1 cellular context compared by ENCODE assay signal in the genomic region with DNA sequence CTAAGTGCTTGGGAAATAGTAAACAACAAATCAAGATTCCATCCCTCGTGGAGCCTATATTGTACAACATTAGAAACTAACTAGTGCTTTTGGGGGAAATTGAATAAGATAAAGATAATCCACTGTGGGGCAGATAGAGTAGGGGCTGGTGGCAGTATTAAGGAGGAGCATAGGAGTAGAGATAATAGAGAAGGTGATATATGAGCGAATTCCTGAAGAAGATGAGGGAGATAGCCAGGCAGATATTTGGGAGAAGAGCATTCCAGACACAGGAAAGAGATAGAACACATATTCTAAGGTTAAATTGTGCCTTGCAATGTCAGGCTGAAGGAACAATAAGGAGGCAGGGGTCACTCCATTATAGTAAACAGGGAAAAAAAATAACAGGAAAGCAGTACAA.
TF ChIP-seq lines count a peak whose summit lies in the region.

No MANE protein-coding gene starts in this region.

TF ChIP-seq in GM23338, 12 proteins besides CTCF, POLR2A, EP300 and RAD21:
- TF ChIP-seq, protein P1, sequence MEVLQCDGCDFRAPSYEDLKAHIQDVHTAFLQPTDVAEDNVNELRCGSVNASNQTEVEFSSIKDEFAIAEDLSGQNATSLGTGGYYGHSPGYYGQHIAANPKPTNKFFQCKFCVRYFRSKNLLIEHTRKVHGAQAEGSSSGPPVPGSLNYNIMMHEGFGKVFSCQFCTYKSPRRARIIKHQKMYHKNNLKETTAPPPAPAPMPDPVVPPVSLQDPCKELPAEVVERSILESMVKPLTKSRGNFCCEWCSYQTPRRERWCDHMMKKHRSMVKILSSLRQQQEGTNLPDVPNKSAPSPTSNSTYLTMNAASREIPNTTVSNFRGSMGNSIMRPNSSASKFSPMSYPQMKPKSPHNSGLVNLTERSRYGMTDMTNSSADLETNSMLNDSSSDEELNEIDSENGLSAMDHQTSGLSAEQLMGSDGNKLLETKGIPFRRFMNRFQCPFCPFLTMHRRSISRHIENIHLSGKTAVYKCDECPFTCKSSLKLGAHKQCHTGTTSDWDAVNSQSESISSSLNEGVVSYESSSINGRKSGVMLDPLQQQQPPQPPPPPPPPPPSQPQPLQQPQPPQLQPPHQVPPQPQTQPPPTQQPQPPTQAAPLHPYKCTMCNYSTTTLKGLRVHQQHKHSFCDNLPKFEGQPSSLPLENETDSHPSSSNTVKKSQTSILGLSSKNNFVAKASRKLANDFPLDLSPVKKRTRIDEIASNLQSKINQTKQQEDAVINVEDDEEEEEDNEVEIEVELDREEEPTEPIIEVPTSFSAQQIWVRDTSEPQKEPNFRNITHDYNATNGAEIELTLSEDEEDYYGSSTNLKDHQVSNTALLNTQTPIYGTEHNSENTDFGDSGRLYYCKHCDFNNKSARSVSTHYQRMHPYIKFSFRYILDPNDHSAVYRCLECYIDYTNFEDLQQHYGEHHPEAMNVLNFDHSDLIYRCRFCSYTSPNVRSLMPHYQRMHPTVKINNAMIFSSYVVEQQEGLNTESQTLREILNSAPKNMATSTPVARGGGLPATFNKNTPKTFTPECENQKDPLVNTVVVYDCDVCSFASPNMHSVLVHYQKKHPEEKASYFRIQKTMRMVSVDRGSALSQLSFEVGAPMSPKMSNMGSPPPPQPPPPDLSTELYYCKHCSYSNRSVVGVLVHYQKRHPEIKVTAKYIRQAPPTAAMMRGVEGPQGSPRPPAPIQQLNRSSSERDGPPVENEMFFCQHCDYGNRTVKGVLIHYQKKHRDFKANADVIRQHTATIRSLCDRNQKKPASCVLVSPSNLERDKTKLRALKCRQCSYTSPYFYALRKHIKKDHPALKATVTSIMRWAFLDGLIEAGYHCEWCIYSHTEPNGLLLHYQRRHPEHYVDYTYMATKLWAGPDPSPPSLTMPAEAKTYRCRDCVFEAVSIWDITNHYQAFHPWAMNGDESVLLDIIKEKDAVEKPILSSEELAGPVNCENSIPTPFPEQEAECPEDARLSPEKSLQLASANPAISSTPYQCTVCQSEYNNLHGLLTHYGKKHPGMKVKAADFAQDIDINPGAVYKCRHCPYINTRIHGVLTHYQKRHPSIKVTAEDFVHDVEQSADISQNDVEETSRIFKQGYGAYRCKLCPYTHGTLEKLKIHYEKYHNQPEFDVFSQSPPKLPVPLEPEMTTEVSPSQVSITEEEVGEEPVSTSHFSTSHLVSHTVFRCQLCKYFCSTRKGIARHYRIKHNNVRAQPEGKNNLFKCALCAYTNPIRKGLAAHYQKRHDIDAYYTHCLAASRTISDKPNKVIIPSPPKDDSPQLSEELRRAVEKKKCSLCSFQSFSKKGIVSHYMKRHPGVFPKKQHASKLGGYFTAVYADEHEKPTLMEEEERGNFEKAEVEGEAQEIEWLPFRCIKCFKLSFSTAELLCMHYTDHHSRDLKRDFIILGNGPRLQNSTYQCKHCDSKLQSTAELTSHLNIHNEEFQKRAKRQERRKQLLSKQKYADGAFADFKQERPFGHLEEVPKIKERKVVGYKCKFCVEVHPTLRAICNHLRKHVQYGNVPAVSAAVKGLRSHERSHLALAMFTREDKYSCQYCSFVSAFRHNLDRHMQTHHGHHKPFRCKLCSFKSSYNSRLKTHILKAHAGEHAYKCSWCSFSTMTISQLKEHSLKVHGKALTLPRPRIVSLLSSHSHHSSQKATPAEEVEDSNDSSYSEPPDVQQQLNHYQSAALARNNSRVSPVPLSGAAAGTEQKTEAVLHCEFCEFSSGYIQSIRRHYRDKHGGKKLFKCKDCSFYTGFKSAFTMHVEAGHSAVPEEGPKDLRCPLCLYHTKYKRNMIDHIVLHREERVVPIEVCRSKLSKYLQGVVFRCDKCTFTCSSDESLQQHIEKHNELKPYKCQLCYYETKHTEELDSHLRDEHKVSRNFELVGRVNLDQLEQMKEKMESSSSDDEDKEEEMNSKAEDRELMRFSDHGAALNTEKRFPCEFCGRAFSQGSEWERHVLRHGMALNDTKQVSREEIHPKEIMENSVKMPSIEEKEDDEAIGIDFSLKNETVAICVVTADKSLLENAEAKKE (CRISPR knock-in tag; IDR thresholded peaks at IDR 0.05), result no peak
- TF ChIP-seq NANOG (IDR thresholded peaks at IDR 0.05; ENCODE audit: borderline replicate concordance) (no peak), POLR2AphosphoS5 (IDR thresholded peaks at IDR 0.05; ENCODE audit: low read depth) (no peak), ZNF331 (CRISPR knock-in tag; IDR thresholded peaks at IDR 0.05; ENCODE audit: low read depth) (no peak), REST (IDR thresholded peaks at IDR 0.05; ENCODE audit: unreplicated experiment) (no peak), JUNB (IDR thresholded peaks at IDR 0.05; ENCODE audit: unreplicated experiment) (no peak), CREB1 (CRISPR knock-in tag; IDR thresholded peaks at IDR 0.05; ENCODE audit: low read depth) (no peak), ETS1 (IDR thresholded peaks at IDR 0.05) (no peak), ZNF114 (CRISPR knock-in tag; IDR thresholded peaks at IDR 0.05) (no peak), STAT1 (IDR thresholded peaks at IDR 0.05; ENCODE audit: unreplicated experiment) (no peak), EZH2 (IDR thresholded peaks at IDR 0.05; ENCODE audit: low read depth, unreplicated experiment) (no peak), EZH2phosphoT487 (IDR thresholded peaks at IDR 0.05; ENCODE audit: unreplicated experiment) (no peak)
